ENCODE assay signal across 1 cellular context in genomic region chr3:173826901-173827609, GRCh38.
TF ChIP-seq lines count a peak whose summit lies in the region.

No MANE protein-coding gene starts in this region.

TF ChIP-seq in WTC11, 78 proteins besides CTCF, POLR2A, EP300 and RAD21 (continued from another document):
- TF ChIP-seq, protein P1, sequence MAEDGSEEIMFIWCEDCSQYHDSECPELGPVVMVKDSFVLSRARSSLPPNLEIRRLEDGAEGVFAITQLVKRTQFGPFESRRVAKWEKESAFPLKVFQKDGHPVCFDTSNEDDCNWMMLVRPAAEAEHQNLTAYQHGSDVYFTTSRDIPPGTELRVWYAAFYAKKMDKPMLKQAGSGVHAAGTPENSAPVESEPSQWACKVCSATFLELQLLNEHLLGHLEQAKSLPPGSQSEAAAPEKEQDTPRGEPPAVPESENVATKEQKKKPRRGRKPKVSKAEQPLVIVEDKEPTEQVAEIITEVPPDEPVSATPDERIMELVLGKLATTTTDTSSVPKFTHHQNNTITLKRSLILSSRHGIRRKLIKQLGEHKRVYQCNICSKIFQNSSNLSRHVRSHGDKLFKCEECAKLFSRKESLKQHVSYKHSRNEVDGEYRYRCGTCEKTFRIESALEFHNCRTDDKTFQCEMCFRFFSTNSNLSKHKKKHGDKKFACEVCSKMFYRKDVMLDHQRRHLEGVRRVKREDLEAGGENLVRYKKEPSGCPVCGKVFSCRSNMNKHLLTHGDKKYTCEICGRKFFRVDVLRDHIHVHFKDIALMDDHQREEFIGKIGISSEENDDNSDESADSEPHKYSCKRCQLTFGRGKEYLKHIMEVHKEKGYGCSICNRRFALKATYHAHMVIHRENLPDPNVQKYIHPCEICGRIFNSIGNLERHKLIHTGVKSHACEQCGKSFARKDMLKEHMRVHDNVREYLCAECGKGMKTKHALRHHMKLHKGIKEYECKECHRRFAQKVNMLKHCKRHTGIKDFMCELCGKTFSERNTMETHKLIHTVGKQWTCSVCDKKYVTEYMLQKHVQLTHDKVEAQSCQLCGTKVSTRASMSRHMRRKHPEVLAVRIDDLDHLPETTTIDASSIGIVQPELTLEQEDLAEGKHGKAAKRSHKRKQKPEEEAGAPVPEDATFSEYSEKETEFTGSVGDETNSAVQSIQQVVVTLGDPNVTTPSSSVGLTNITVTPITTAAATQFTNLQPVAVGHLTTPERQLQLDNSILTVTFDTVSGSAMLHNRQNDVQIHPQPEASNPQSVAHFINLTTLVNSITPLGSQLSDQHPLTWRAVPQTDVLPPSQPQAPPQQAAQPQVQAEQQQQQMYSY (CRISPR knock-in tag; IDR thresholded peaks at IDR 0.05), result no peak
- TF ChIP-seq, protein P2, sequence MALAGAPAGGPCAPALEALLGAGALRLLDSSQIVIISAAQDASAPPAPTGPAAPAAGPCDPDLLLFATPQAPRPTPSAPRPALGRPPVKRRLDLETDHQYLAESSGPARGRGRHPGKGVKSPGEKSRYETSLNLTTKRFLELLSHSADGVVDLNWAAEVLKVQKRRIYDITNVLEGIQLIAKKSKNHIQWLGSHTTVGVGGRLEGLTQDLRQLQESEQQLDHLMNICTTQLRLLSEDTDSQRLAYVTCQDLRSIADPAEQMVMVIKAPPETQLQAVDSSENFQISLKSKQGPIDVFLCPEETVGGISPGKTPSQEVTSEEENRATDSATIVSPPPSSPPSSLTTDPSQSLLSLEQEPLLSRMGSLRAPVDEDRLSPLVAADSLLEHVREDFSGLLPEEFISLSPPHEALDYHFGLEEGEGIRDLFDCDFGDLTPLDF (CRISPR knock-in tag; IDR thresholded peaks at IDR 0.05), result no peak
- TF ChIP-seq ZNF671 (CRISPR knock-in tag; IDR thresholded peaks at IDR 0.05) (no peak), NFATC4 (CRISPR knock-in tag; IDR thresholded peaks at IDR 0.05) (no peak), ERG (CRISPR knock-in tag; IDR thresholded peaks at IDR 0.05) (no peak), NR1H2 (CRISPR knock-in tag; IDR thresholded peaks at IDR 0.05) (no peak), CDX4 (CRISPR knock-in tag; IDR thresholded peaks at IDR 0.05; ENCODE audit: borderline replicate concordance) (no peak), FOXK1 (CRISPR knock-in tag; IDR thresholded peaks at IDR 0.05) (no peak), OVOL2 (CRISPR knock-in tag; IDR thresholded peaks at IDR 0.05; ENCODE audit: borderline replicate concordance) (no peak)
TF ChIP-seq in WTC11: peak in this region for 0.
